Comparison of ENCODE assay signal across 8 cellular contexts in the genomic region with DNA sequence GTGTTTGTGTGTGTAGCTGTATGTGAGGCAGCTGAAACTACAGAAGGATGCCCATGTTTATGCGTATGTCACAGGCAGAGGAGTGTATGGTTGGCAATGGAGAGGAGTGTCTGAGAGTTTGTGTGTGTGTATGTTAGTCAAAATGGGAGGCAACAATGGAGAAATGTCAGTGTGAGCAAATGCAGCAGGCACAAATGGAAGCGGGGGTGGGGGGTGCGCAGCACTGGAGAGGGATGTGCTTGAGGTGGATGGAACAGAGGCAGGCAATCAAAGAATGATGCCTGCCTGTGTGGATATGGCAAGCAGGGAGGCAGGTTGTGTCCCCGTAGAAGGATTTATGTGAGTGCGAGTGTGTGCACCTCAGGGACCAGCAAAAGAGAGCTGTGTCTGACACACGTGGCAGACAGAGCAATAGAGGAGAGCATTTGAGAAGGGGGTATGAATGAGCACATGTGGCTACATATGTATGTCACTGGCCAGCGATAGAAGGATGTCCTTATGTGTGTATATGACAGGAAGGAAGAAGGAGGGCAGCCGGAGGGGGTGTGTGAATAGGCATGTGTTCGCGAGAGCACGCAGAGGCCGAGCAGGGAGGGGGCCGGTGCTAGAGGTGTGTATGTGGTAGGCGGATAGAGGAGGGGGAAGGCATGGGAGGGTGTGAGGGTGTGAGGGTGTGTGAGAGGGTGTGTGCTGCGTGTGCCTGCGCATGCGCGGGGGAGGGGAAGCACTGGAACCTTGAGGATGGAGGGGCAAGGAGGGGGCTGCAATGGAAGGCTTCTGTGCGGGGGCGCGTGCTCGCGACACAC. TPM values are rescaled to one million over a fixed set of nuclear protein-coding genes. Genes with fewer than 3 reads are reported as not detected.
A peak's percentile ranks its signal among the peaks of the same experiment; 100 is the strongest.
DNase-seq lines count a peak whose midpoint lies in the region; ATAC-seq and TF ChIP-seq lines count a peak whose summit lies in the region.

No MANE protein-coding gene starts in this region.

- CTCF ChIA-PET in HEK293 (lab: Yijun Ruan, JAX) = no interaction called here

- TF ChIP-seq POLR2A in Peyer's patch (IDR thresholded peaks at IDR 0.05) = no peak

- no peak overlapping the region for H3K27ac ChIP-seq in DOHH2 (ENCODE audit: low read depth, low read length)
- no peak overlapping the region for H3K27ac ChIP-seq in HEK293 (ENCODE audit: extremely low read depth, low read depth, low read length)
- peak overlapping the region; percentile 57 to 79 (median 72) for H3K27ac ChIP-seq in Peyer's patch
- peak overlapping the region; percentile 81 for H3K27ac ChIP-seq in parathyroid adenoma
- peak overlapping the region; percentile 59 for H3K27ac ChIP-seq in upper lobe of right lung

- H3K4me1 ChIP-seq in DOHH2 (ENCODE audit: control insufficient read depth, low read length) = no peaks in the 10 kb centered on the region; the same call in 1 of the 2 replicates
- H3K4me1 ChIP-seq in HEK293 (ENCODE audit: control insufficient read depth, insufficient read depth, low read length) = no peaks in the 10 kb centered on the region
- H3K4me1 ChIP-seq in Peyer's patch = no peaks in the 10 kb centered on the region
- H3K4me1 ChIP-seq in parathyroid adenoma = peaks cover 3% of the 10 kb centered on the region
- H3K4me1 ChIP-seq in upper lobe of right lung = no peaks in the 10 kb centered on the region

- no peaks in the 10 kb centered on the region for H3F3A ChIP-seq in DOHH2 (ENCODE audit: control insufficient read depth, insufficient read depth)

- DNase-seq in Peyer's patch (peak in 2 of 3 donors; percentile 63 to 72), glutamatergic neuron (peak; percentile 40), upper lobe of right lung (peak; percentile 66), NOMO-1 treated with dmso at 0.1 percent for 144 hours (lab: John Stamatoyannopoulos, UW; ENCODE audit: unreplicated experiment) (no peak)
- peak; percentile 78 for DNase-seq in activated effector memory CD4-positive, alpha-beta T cell treated with anti-CD3 and anti-CD28 coated beads, Interleukin-2, amount 50 U/mL, for 16 hours

- TF ChIP-seq CTCF in DOHH2 (IDR thresholded peaks at IDR 0.05; ENCODE audit: low read depth, low read length, poor library complexity, severe bottlenecking) (no peak), HEK293 (tag by site-specific recombination; IDR thresholded peaks at IDR 0.05) (no peak), Peyer's patch (IDR thresholded peaks at IDR 0.05) (no peak), glutamatergic neuron (IDR thresholded peaks at IDR 0.05; ENCODE audit: partially characterized antibody, unreplicated experiment) (no peak), parathyroid adenoma (IDR thresholded peaks at IDR 0.05) (no peak), upper lobe of right lung (IDR thresholded peaks at IDR 0.05) (no peak)

- no peaks in the 10 kb centered on the region for H3K36me3 ChIP-seq in DOHH2 (ENCODE audit: control insufficient read depth, low read length)
- peaks cover 0 to 27% of the 10 kb centered on the region in 2 experiments; a peak in 1 of 3 replicates for H3K36me3 ChIP-seq in HEK293 (ENCODE audit: control insufficient read depth in 2 of 2, insufficient read depth in 1 of 2, low read length in 2 of 2)
- no peaks in the 10 kb centered on the region for H3K36me3 ChIP-seq in Peyer's patch
- H3K36me3 ChIP-seq in parathyroid adenoma (ENCODE audit: control insufficient read depth, insufficient read depth, low read length) = no peaks in the 10 kb centered on the region
- no peaks in the 10 kb centered on the region for H3K36me3 ChIP-seq in upper lobe of right lung

- no peaks in the 10 kb centered on the region for H3K9me2 ChIP-seq in DOHH2 (replicated peaks; ENCODE audit: control insufficient read depth, low read length)

- peak overlapping the region; percentile 89 for H3K4me3 Mint-ChIP-seq in glutamatergic neuron (ENCODE audit: unreplicated experiment)

- H3K4me2 ChIP-seq in DOHH2 (ENCODE audit: low read length) (peak overlapping the region; percentile 58), parathyroid adenoma (ENCODE audit: low read length) (peak overlapping the region; percentile 62)

- H3K9me3 ChIP-seq in DOHH2 (ENCODE audit: control insufficient read depth, insufficient read depth, low read length) (no peaks in the 10 kb centered on the region), HEK293 (ENCODE audit: control insufficient read depth, insufficient read depth, low read depth, low read length) (peaks cover 3% of the 10 kb centered on the region; the same call in 1 of the 2 replicates), Peyer's patch (no peaks in the 10 kb centered on the region), parathyroid adenoma (ENCODE audit: control insufficient read depth, low read length) (no peaks in the 10 kb centered on the region), upper lobe of right lung (no peaks in the 10 kb centered on the region)

- no peak overlapping the region for H3K9ac ChIP-seq in parathyroid adenoma

- H3K4me3 ChIP-seq in DOHH2 (ENCODE audit: low read length) (peak overlapping the region; percentile 81), HEK293 (ENCODE audit: low read depth, low read length) (peak overlapping the region; percentile 66), Peyer's patch (peak overlapping the region; percentile 59 to 81 (median 64)), parathyroid adenoma (ENCODE audit: low read depth, low read length) (peak overlapping the region; percentile 58), upper lobe of right lung (peak overlapping the region; percentile 63)

- no peaks in the 10 kb centered on the region; the same call in 1 of the 2 replicates for H3K27me3 ChIP-seq in DOHH2 (ENCODE audit: control insufficient read depth, low read length)
- H3K27me3 ChIP-seq in Peyer's patch = no peaks in the 10 kb centered on the region
- H3K27me3 ChIP-seq in parathyroid adenoma (ENCODE audit: control insufficient read depth, insufficient read depth, low read length) = no peaks in the 10 kb centered on the region
- no peaks in the 10 kb centered on the region for H3K27me3 ChIP-seq in upper lobe of right lung

- intact Hi-C loops in upper lobe of right lung (cut with DNase I) = no loop called here

- peaks cover 3% of the 10 kb centered on the region for H3K9me3 Mint-ChIP-seq in glutamatergic neuron (ENCODE audit: unreplicated experiment)

- no peaks in the 10 kb centered on the region for H3K27me3 Mint-ChIP-seq in glutamatergic neuron (ENCODE audit: unreplicated experiment)

- ATAC-seq in upper lobe of right lung = peak; percentile 84

- H2AFZ ChIP-seq in parathyroid adenoma = no peak overlapping the region

- peaks cover 18% of the 10 kb centered on the region for H3K36me3 Mint-ChIP-seq in glutamatergic neuron (ENCODE audit: unreplicated experiment)

- H4K20me1 ChIP-seq in DOHH2 (ENCODE audit: control insufficient read depth, insufficient read depth, low read depth, low read length) = no peaks in the 10 kb centered on the region

- H3K27ac Mint-ChIP-seq in glutamatergic neuron (ENCODE audit: unreplicated experiment) = peak overlapping the region; percentile 63

- POLR2A ChIA-PET in HEK293 (lab: Yijun Ruan, JAX) = interaction anchor here (2.2 kb wide), 1 partner anchor 336 kb away, joined by 20 read pairs; a partner anchor contains a TSS

- no peaks in the 10 kb centered on the region for H3K79me2 ChIP-seq in DOHH2 (ENCODE audit: control insufficient read depth, low read length)
- H3K79me2 ChIP-seq in parathyroid adenoma = peaks cover 3% of the 10 kb centered on the region

- H3K4me1 Mint-ChIP-seq in glutamatergic neuron (ENCODE audit: low read depth, unreplicated experiment) = peaks cover 14% of the 10 kb centered on the region

TF ChIP-seq in HEK293, 187 proteins besides CTCF, POLR2A, EP300 and RAD21 (continues in another document):
- TF ChIP-seq ZNF214 (tag by site-specific recombination; IDR thresholded peaks at IDR 0.05; ENCODE audit: borderline replicate concordance) (no peak), ZFHX2 (tag by site-specific recombination; conservative IDR thresholded peaks at IDR 0.05) (peak; percentile 98), ZNF654 (tag by site-specific recombination; IDR thresholded peaks at IDR 0.05; ENCODE audit: low read depth) (no peak), ZBTB1 (tag by site-specific recombination; IDR thresholded peaks at IDR 0.05) (no peak), GLIS2 (tag by site-specific recombination; IDR thresholded peaks at IDR 0.05) (no peak), EGR2 (tag by site-specific recombination; IDR thresholded peaks at IDR 0.05; ENCODE audit: low read depth) (peak; percentile 97), ZNF239 (tag by site-specific recombination; IDR thresholded peaks at IDR 0.05) (no peak), ZNF416 (tag by site-specific recombination; IDR thresholded peaks at IDR 0.05) (no peak)
- TF ChIP-seq, protein P1, sequence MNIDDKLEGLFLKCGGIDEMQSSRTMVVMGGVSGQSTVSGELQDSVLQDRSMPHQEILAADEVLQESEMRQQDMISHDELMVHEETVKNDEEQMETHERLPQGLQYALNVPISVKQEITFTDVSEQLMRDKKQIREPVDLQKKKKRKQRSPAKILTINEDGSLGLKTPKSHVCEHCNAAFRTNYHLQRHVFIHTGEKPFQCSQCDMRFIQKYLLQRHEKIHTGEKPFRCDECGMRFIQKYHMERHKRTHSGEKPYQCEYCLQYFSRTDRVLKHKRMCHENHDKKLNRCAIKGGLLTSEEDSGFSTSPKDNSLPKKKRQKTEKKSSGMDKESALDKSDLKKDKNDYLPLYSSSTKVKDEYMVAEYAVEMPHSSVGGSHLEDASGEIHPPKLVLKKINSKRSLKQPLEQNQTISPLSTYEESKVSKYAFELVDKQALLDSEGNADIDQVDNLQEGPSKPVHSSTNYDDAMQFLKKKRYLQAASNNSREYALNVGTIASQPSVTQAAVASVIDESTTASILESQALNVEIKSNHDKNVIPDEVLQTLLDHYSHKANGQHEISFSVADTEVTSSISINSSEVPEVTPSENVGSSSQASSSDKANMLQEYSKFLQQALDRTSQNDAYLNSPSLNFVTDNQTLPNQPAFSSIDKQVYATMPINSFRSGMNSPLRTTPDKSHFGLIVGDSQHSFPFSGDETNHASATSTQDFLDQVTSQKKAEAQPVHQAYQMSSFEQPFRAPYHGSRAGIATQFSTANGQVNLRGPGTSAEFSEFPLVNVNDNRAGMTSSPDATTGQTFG (tag by site-specific recombination; IDR thresholded peaks at IDR 0.05; ENCODE audit: borderline replicate concordance) = no peak

RNA-seq across cellular contexts. Expression of a gene that starts 1.1 kb away (rescaled TPM):
- total RNA-seq in Peyer's patch (10 to 100 TPM in 1 of 4 donors, 1 to 10 TPM in 3; 4.2 to 50.3 (median 6.1) TPM), glutamatergic neuron (ENCODE audit: unreplicated experiment) (54.9 TPM), upper lobe of right lung (23.6 TPM)

Comparison
In these comparisons a context has a peak if more than half of its experiments do, and no peak if none do; other contexts are left out.
1. H3K27ac ChIP-seq: peak in Peyer's patch (4 of 4), parathyroid adenoma (single experiment) and upper lobe of right lung (single experiment); none in DOHH2 (single experiment) and HEK293 (single experiment).
2. Peak in every context shown above with its lines, with median percentiles within 50 percentile points of each other: H3K4me3 ChIP-seq.